8 cellular contexts compared by ENCODE assay signal in genomic region chr6:37051138-37052026, GRCh38. TPM values are rescaled to one million over a fixed set of nuclear protein-coding genes. Genes with fewer than 3 reads are reported as not detected.
DNase-seq lines count a peak whose midpoint lies in the region; ATAC-seq, FAIRE-seq and TF ChIP-seq lines count a peak whose summit lies in the region.

No MANE protein-coding gene starts in this region.

- in situ Hi-C loops in astrocyte of the spinal cord (cut with HindIII; ENCODE audit: low sequenced_read_pairs): no loop called here

- H3K27me3 ChIP-seq in iPS-18a (ENCODE audit: control insufficient read depth, insufficient read depth, low read length) (no peaks in the 10 kb centered on the region), small intestine (ENCODE audit: control insufficient read depth in 2 of 2, insufficient read depth in 2 of 2, low read length in 2 of 2) (no peaks in the 10 kb centered on the region)

- no peak for FAIRE-seq in small intestine (lab: Jason Lieb, UNC)

- DNase-seq in Ammon's horn (ENCODE audit: low spot score): peak; percentile 95
- peak; percentile 78 for DNase-seq in NCI-H2171 (lab: John Stamatoyannopoulos, UW)
- DNase-seq in UCSD-AML1 (lab: John Stamatoyannopoulos, UW; ENCODE audit: unreplicated experiment): peak; percentile 93
- peak; percentile 68 for DNase-seq in astrocyte of the spinal cord (ENCODE audit: low read depth, low spot score)
- peak; percentile 86 for DNase-seq in small intestine

- TF ChIP-seq CTCF in astrocyte of the spinal cord (IDR thresholded peaks at IDR 0.05; ENCODE audit: low read depth, low read length): peak; percentile 88

- H3K9ac ChIP-seq in iPS-18a (ENCODE audit: low read length): no peak overlapping the region

- H3K4me3 ChIP-seq in astrocyte of the spinal cord (ENCODE audit: low read depth, low read length): no peak overlapping the region
- peak overlapping the region; percentile 21 for H3K4me3 ChIP-seq in iPS-18a (ENCODE audit: low read length)
- no peak overlapping the region for H3K4me3 ChIP-seq in small intestine (ENCODE audit: low read depth in 1 of 2, low read length in 2 of 2)

- peak; percentile 34 for ATAC-seq in GM21737 (IDR thresholded peaks at IDR 0.05; ENCODE audit: unreplicated experiment)
- ATAC-seq in GM18858 (IDR thresholded peaks at IDR 0.05; ENCODE audit: unreplicated experiment): no peak

- H3K4me1 ChIP-seq in iPS-18a (ENCODE audit: control insufficient read depth, low read depth, low read length): peaks cover 14% of the 10 kb centered on the region
- H3K4me1 ChIP-seq in small intestine (ENCODE audit: control insufficient read depth in 2 of 2, insufficient read depth in 1 of 2, low read depth in 1 of 2, low read length in 1 of 2): peaks cover 0 to 6% of the 10 kb centered on the region in 2 donors

- no peaks in the 10 kb centered on the region for H3K36me3 ChIP-seq in iPS-18a (ENCODE audit: control insufficient read depth, low read depth, low read length)
- no peaks in the 10 kb centered on the region for H3K36me3 ChIP-seq in small intestine (ENCODE audit: control insufficient read depth in 2 of 2, insufficient read depth in 2 of 2, low read length in 2 of 2)

- H3K27ac ChIP-seq in iPS-18a (ENCODE audit: low read length): no peak overlapping the region
- peak overlapping the region in 1 of 2 donors; percentile 56 for H3K27ac ChIP-seq in small intestine (ENCODE audit: low read depth in 1 of 2, low read length in 1 of 2)

- no peaks in the 10 kb centered on the region for H3K9me3 ChIP-seq in iPS-18a (ENCODE audit: control insufficient read depth, low read depth, low read length)
- H3K9me3 ChIP-seq in small intestine (ENCODE audit: control insufficient read depth, low read depth): no peaks in the 10 kb centered on the region

- 10 to 19% (median 11%) methylated on average over 25 of the region's 25 CpGs for WGBS in small intestine, 3 donors

RNA-seq across cellular contexts. Expression of gene FGD2, which starts 45.9 kb away (rescaled TPM):
- polyA plus RNA-seq in small intestine: 1 to 10 TPM; 1.1 to 8.8 (median 5.7) TPM
